ENCODE assay signal across 24 cellular contexts in the genomic region with DNA sequence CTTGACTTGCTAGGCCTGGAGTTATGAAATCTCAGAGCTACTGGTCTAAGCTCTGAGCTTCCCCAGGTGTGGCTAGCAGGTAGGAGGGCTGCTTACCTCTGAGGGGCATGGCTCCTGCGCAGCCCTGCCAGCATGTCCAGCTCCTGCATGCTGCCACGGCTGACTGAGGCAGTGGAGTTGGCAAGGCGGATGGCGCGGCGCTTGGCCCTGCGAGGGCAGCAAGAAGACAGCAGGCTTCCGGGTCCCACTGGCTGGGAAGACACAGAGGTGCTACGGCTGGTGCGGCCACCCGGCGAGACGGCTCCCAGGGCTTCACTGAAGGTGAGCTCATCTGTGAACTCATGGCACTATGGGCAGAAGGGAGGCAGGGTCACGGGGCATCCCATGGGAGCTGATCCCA.
"Had no signal": no experiment of that assay in that cellular context is flagged by ENCODE, and none has a peak within 500 bp of the region (broad histone marks: within the 10 kb centered on the region; RNA-seq: fewer than 3 reads in every experiment).

No MANE protein-coding gene starts in this region.

- H3K27ac ChIP-seq: stomach, suprapubic skin, testis, thoracic aorta, thyroid gland, tibial artery, tibial nerve, transverse colon, upper lobe of left lung, upper lobe of right lung, uterus, vagina had no signal

- H3K27me3 ChIP-seq: stomach, suprapubic skin, testis, thyroid gland, tibial artery, tibial nerve, transverse colon, upper lobe of left lung, upper lobe of right lung, uterus, vagina had no signal

- ATAC-seq: stimulated activated effector memory CD8-positive, alpha-beta T cell treated with anti-CD3 and anti-CD28 coated beads, Interleukin-12 subunit alpha, Interleukin-12 subunit beta, amount 100 ng/mL, for 72 hours; stimulated activated memory B cell treated with anti-CD40 and anti-IgM and Interleukin-4, amounts not matched to agents 10 μg/mL and 1 μg/mL and 100 μg/mL, for 72 hours; stimulated activated naive B cell treated with anti-CD40 and anti-IgM and Interleukin-4, amounts not matched to agents 10 μg/mL and 1 μg/mL and 100 μg/mL, for 72 hours; stimulated activated naive CD8-positive, alpha-beta T cell treated with anti-CD3 and anti-CD28 coated beads, Interleukin-15, amount 100 ng/mL, for 72 hours; stimulated activated naive CD8-positive, alpha-beta T cell treated with anti-CD3 and anti-CD28 coated beads, Interleukin-15, Interleukin-2, amounts not matched to agents 100 U/mL and 50 U/mL, for 24 hours; upper lobe of right lung had no signal

- H3K4me1 ChIP-seq: suprapubic skin, thyroid gland, tibial artery, tibial nerve, transverse colon, upper lobe of left lung, upper lobe of right lung, uterus had no signal

- H3K9me3 ChIP-seq: stomach, suprapubic skin, testis, thoracic aorta, thyroid gland, tibial artery, tibial nerve, transverse colon, upper lobe of left lung, upper lobe of right lung, uterus, vagina had no signal

- H3K4me3 ChIP-seq: stomach, suprapubic skin, testis, thoracic aorta, thyroid gland, tibial artery, tibial nerve, transverse colon, upper lobe of left lung, upper lobe of right lung, uterus, vagina had no signal

- DNase-seq: stimulated activated CD4-positive, alpha-beta T cell treated with anti-CD3 and anti-CD28 coated beads, Interleukin-2, amount 100 ng/mL, for 48 hours; stimulated activated CD4-positive, alpha-beta T cell treated with anti-CD3 and anti-CD28 coated beads, Interleukin-4, amount 100 ng/mL, for 1 hour; stimulated activated CD4-positive, alpha-beta T cell treated with anti-CD3 and anti-CD28 coated beads, Interleukin-4, amount 100 ng/mL, for 24 hours; stimulated activated CD4-positive, alpha-beta T cell treated with anti-CD3 and anti-CD28 coated beads, Interleukin-4, amount 100 ng/mL, for 4 hours; stimulated activated naive B cell treated with anti-CD40 and anti-IgM and Interleukin-4, amounts not matched to agents 10 μg/mL and 1 μg/mL and 100 μg/mL, for 72 hours; stimulated activated naive CD4-positive, alpha-beta T cell; stimulated activated naive CD4-positive, alpha-beta T cell treated with Interleukin-2 at 50 U/mL for 16 hours; stimulated activated naive CD8-positive, alpha-beta T cell treated with anti-CD3 and anti-CD28 coated beads, Interleukin-15, amount 100 ng/mL, for 72 hours; stimulated activated naive CD8-positive, alpha-beta T cell treated with anti-CD3 and anti-CD28 coated beads, Interleukin-15, Interleukin-2, amounts not matched to agents 100 U/mL and 50 U/mL, for 24 hours; stomach; testis; thyroid gland; tibial artery; transverse colon; trophoblast cell; upper lobe of left lung; upper lobe of right lung; uterus had no signal

- H3K36me3 ChIP-seq: suprapubic skin, thoracic aorta, thyroid gland, transverse colon, upper lobe of left lung, upper lobe of right lung, uterus, vagina had no signal
